16 cellular contexts compared by ENCODE assay signal in the genomic region with DNA sequence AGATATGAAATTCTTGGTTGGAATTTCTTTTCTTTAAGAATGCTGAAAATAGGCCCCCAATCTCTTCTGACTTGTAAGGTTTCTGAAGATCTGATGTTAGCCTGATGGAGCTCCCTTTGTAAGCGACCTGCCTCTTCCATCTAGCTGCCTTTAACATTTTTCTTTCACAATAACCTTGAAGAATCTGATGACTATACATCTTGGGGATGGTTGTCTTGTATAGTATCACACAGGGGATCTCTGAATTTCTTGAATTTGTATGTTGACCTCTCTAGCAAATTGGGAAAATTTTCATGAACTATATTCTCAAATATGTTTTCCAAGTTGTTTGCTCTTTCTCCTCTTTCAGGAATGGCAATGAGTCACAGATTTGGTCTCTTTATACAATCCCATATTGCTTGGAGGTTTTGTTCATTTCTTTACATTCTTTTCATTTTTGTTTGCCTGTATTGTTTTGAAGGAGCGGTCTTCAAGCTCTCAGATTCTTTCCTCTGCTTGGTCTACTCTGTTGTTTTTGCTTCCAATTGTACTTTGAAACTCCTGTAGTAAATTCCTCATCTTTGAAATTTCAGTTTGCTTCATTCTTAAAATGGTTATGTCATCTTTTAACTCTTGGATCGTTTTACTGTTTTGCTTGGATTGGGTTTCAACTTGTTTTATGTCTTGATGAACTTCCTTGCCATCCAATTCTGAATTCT.
DNase-seq lines count a peak whose midpoint lies in the region; TF ChIP-seq lines count a peak whose summit lies in the region.
"Had no signal": no experiment of that assay in that cellular context is flagged by ENCODE, and none has a peak within 500 bp of the region (broad histone marks: within the 10 kb centered on the region; RNA-seq: fewer than 3 reads in every experiment).

No MANE protein-coding gene starts in this region.

- H3K4me2 ChIP-seq in PC-9 (no peak overlapping the region; the same call in 1 of the 2 replicates), osteoblast (ENCODE audit: insufficient read depth, low read length) (peak overlapping the region; percentile 43)

- peak overlapping the region; percentile 37; the same call in 1 of the 2 replicates for H2AFZ ChIP-seq in PC-9
- no peak overlapping the region for H2AFZ ChIP-seq in osteoblast (ENCODE audit: low read length)
- H2AFZ ChIP-seq: parathyroid adenoma had no signal

- intact Hi-C loops in PC-9 (cut with micrococcal nuclease; ENCODE audit: unreplicated experiment) = no loop called here

- H4K20me1 ChIP-seq in PC-9 (ENCODE audit: insufficient read depth) = no peaks in the 10 kb centered on the region
- H4K20me1 ChIP-seq in osteoblast (ENCODE audit: insufficient read depth, low read length) = no peaks in the 10 kb centered on the region

- DNase-seq in AG20443 (ENCODE audit: low spot score) (peak; percentile 17), PC-9 (no peak), epithelial cell of esophagus (ENCODE audit: low read depth) (peak; percentile 26), osteoblast (ENCODE audit: insufficient read length, low spot score, missing footprints) (no peak), NCI-H1694 (lab: John Stamatoyannopoulos, UW) (no peak), T-helper 2 cell (no peak), NCI-H2227 treated with DMSO at 0.1 percent for 48 hours (lab: John Stamatoyannopoulos, UW) (no peak)
- no peak for DNase-seq in activated CD8-positive, alpha-beta memory T cell treated with anti-CD3 and anti-CD28 coated beads for 24 hours
- DNase-seq: activated naive CD4-positive, alpha-beta T cell; DMS79 treated with DMSO at 0.1 percent for 48 hours; NCI-H1105; NCI-H345; SW 1271; WERI-Rb-1 had no signal

- no TSS peak for BruUV-seq in PC-9 (replicated peaks; lab: Mats Ljungman, UMichigan)

- no peak overlapping the region for H3K27ac ChIP-seq in PC-9
- peak overlapping the region; percentile 41 for H3K27ac ChIP-seq in osteoblast (ENCODE audit: low read depth, low read length)
- H3K27ac ChIP-seq: C4-2B, parathyroid adenoma, WERI-Rb-1 had no signal

- no peaks in the 10 kb centered on the region for H3K27me3 ChIP-seq in PC-9 (ENCODE audit: insufficient read depth, low read depth)
- no peaks in the 10 kb centered on the region for H3K27me3 ChIP-seq in osteoblast (ENCODE audit: insufficient read depth, low read length)

- no peaks in the 10 kb centered on the region for H3K9me2 ChIP-seq in PC-9 (ENCODE audit: insufficient read depth)

- no peak overlapping the region for H3K4me3 ChIP-seq in PC-9
- no peak overlapping the region for H3K4me3 ChIP-seq in epithelial cell of esophagus (ENCODE audit: low read length)
- H3K4me3 ChIP-seq in osteoblast (ENCODE audit: insufficient read depth, low read length) = peak overlapping the region; percentile 2

- no peaks in the 10 kb centered on the region for H3K79me2 ChIP-seq in PC-9 (ENCODE audit: low read depth)
- H3K79me2 ChIP-seq in osteoblast (ENCODE audit: insufficient read depth, low read length) = no peaks in the 10 kb centered on the region
- H3K79me2 ChIP-seq: parathyroid adenoma had no signal

- CTCF ChIA-PET in PC-9 (lab: Charles Lee) = no interaction called here

- TF ChIP-seq CTCF in PC-9 (conservative IDR thresholded peaks at IDR 0.05) (no peak), epithelial cell of esophagus (IDR thresholded peaks at IDR 0.05; ENCODE audit: insufficient read depth, low read depth, low read length, missing control alignments) (no peak), osteoblast (IDR thresholded peaks at IDR 0.05; ENCODE audit: extremely low read depth, low read depth, low read length) (no peak)

- H3K4me1 ChIP-seq in PC-9 (replicated peaks; ENCODE audit: insufficient read depth) = peaks cover 10% of the 10 kb centered on the region
- peaks cover 10% of the 10 kb centered on the region for H3K4me1 ChIP-seq in osteoblast (ENCODE audit: insufficient read depth, low read length)
- H3K4me1 ChIP-seq: parathyroid adenoma had no signal

- H3K9me3 ChIP-seq in PC-9 (ENCODE audit: insufficient read depth, low read depth) = peaks cover 12% of the 10 kb centered on the region; the same call in 1 of the 2 replicates
- H3K9me3 ChIP-seq in osteoblast (ENCODE audit: low read depth, low read length) = no peaks in the 10 kb centered on the region

- 0 out of 2 replicates have a peak, but pooled peaks cover 4% of the 10 kb centered on the region for H3F3A ChIP-seq in PC-9 (ENCODE audit: insufficient read depth, low read depth)

- POLR2A ChIA-PET in PC-9 (lab: Charles Lee; ENCODE audit: unreplicated experiment) = no interaction called here

- H3K36me3 ChIP-seq in PC-9 (ENCODE audit: low read depth) = no peaks in the 10 kb centered on the region
- H3K36me3 ChIP-seq in osteoblast (ENCODE audit: insufficient read depth, low read length) = no peaks in the 10 kb centered on the region
- H3K36me3 ChIP-seq: WERI-Rb-1 had no signal

Comparison
In these comparisons a context has a peak if more than half of its experiments do, and no peak if none do; other contexts are left out.
1. DNase-seq: peak in AG20443 (single experiment) and epithelial cell of esophagus (single experiment); none in PC-9 (0 of 2), osteoblast (single experiment), activated CD8-positive, alpha-beta memory T cell treated with anti-CD3 and anti-CD28 coated beads for 24 hours (single experiment), NCI-H1694 (single experiment), T-helper 2 cell (0 of 5) and NCI-H2227 treated with DMSO at 0.1 percent for 48 hours (single experiment).